In genomic region chr17:72104863-72105234, GRCh38 we compare ENCODE assay signal across 16 cellular contexts. TPM values are rescaled to one million over a fixed set of nuclear protein-coding genes. Genes with fewer than 3 reads are reported as not detected.
"Had no signal": no experiment of that assay in that cellular context is flagged by ENCODE, and none has a peak within 500 bp of the region (broad histone marks: within the 10 kb centered on the region; RNA-seq: fewer than 3 reads in every experiment).

No MANE protein-coding gene starts in this region.

- H2AFZ ChIP-seq: hepatocyte had no signal

- ATAC-seq: effector memory CD8-positive, alpha-beta T cell had no signal

- H3K27ac ChIP-seq: hepatocyte, prostate gland, thyroid gland had no signal

- H3K4me3 ChIP-seq: hepatocyte, prostate gland, thyroid gland had no signal

- H3K4me1 ChIP-seq: prostate gland had no signal

- H3K4me2 ChIP-seq: hepatocyte had no signal

- DNase-seq: activated CD4-positive, alpha-beta T cell treated with anti-CD3 and anti-CD28 coated beads, Interleukin-2, amount 10 ng/mL, durations not matched to agents 7 days and 5 days; activated CD8-positive, alpha-beta memory T cell treated with anti-CD3 and anti-CD28 coated beads, Interleukin-2, amount 50 U/mL, for 48 hours; activated gamma-delta T cell treated with Interleukin-2 at 50 U/mL for 16 hours; activated naive CD8-positive, alpha-beta T cell treated with anti-CD3 and anti-CD28 coated beads for 36 hours; dermis blood vessel endothelial cell; effector memory CD8-positive, alpha-beta T cell; erythroblast; kidney; stimulated activated CD4-positive, alpha-beta T cell treated with anti-CD3 and anti-CD28 coated beads, Interleukin-12 subunit alpha, Interleukin-12 subunit beta, amount 100 ng/mL, for 4 hours; stimulated activated CD4-positive, alpha-beta T cell treated with anti-CD3 and anti-CD28 coated beads, Interleukin-2, amount 100 ng/mL, for 24 hours had no signal

- H3K27ac Mint-ChIP-seq: activated CD4-positive, alpha-beta T cell treated with anti-CD3 and anti-CD28 coated beads, Interleukin-2, amount 10 ng/mL, durations not matched to agents 7 days and 5 days; activated naive CD8-positive, alpha-beta T cell treated with anti-CD3 and anti-CD28 coated beads for 36 hours; brain; effector memory CD8-positive, alpha-beta T cell; nephron; T-helper 2 cell treated with Interferon-gamma antibody and Interleukin-4, amounts not matched to agents 5 μg/mL and 100 μg/mL, for 36 hours had no signal

- H3K36me3 Mint-ChIP-seq: activated naive CD8-positive, alpha-beta T cell treated with anti-CD3 and anti-CD28 coated beads for 36 hours; brain had no signal

- H3K36me3 ChIP-seq: prostate gland, thyroid gland had no signal

- H3K79me2 ChIP-seq: hepatocyte had no signal

- H3K9me3 ChIP-seq: prostate gland, thyroid gland had no signal

- H3K4me3 Mint-ChIP-seq: activated CD4-positive, alpha-beta T cell treated with anti-CD3 and anti-CD28 coated beads, Interleukin-2, amount 10 ng/mL, durations not matched to agents 7 days and 5 days; activated naive CD8-positive, alpha-beta T cell treated with anti-CD3 and anti-CD28 coated beads for 36 hours; brain; effector memory CD8-positive, alpha-beta T cell; nephron; T-helper 2 cell treated with Interferon-gamma antibody and Interleukin-4, amounts not matched to agents 5 μg/mL and 100 μg/mL, for 36 hours had no signal

- H3K27me3 ChIP-seq: thyroid gland had no signal

- H3K9me3 Mint-ChIP-seq: activated CD4-positive, alpha-beta T cell treated with anti-CD3 and anti-CD28 coated beads, Interleukin-2, amount 10 ng/mL, durations not matched to agents 7 days and 5 days; nephron; T-helper 2 cell treated with Interferon-gamma antibody and Interleukin-4, amounts not matched to agents 5 μg/mL and 100 μg/mL, for 36 hours had no signal

- H3K27me3 Mint-ChIP-seq: activated CD4-positive, alpha-beta T cell treated with anti-CD3 and anti-CD28 coated beads, Interleukin-2, amount 10 ng/mL, durations not matched to agents 7 days and 5 days; brain had no signal

- H3K4me1 Mint-ChIP-seq: activated CD4-positive, alpha-beta T cell treated with anti-CD3 and anti-CD28 coated beads, Interleukin-2, amount 10 ng/mL, durations not matched to agents 7 days and 5 days; activated naive CD8-positive, alpha-beta T cell treated with anti-CD3 and anti-CD28 coated beads for 36 hours; nephron had no signal

RNA-seq across cellular contexts. Expression of gene SOX9, which starts 16.0 kb away (rescaled TPM):
- total RNA-seq: activated CD4-positive, alpha-beta T cell treated with anti-CD3 and anti-CD28 coated beads, Interleukin-2, amount 10 ng/mL, durations not matched to agents 7 days and 5 days; activated naive CD8-positive, alpha-beta T cell treated with anti-CD3 and anti-CD28 coated beads for 36 hours had no signal
